ENCODE assay signal across 16 cellular contexts in the genomic region with DNA sequence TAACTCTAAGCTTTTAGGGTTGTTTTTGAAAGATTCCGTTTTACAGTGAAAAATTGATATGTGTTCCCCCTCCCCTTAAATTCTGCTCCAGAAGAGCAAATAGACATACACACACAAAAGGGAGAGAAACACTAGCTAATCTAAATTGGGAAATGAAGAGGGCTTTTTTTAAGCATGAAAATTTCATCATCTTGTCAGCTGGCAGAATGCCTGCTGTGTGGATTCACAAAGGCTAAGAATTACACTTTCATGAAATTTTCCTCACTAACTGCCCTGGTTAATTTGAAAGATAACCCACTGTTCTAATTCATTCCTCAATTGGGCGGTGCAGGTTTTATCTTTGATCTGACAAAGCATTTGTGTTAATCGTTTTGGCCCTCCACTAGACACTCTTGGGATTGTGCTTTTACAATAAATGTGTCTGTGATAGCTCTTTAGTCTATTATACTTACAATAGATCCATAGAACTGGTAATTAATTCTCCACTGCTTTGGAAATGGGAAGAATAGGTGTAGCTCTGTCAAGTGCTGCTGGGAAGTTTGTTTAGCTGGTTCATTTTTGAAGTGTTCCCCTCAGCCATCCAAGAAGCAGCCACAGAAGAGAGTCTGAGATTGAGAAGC.
A peak's percentile ranks its signal among the peaks of the same experiment; 100 is the strongest.
DNase-seq lines count a peak whose midpoint lies in the region; ATAC-seq and TF ChIP-seq lines count a peak whose summit lies in the region.
"Had no signal": no experiment of that assay in that cellular context is flagged by ENCODE, and none has a peak within 500 bp of the region (broad histone marks: within the 10 kb centered on the region; RNA-seq: fewer than 3 reads in every experiment).

No MANE protein-coding gene starts in this region.

- H3K4me1 ChIP-seq in aorta (ENCODE audit: control insufficient read depth in 1 of 2, insufficient read depth in 2 of 2, low read length in 2 of 2), result no peaks in the 10 kb centered on the region
- H3K4me1 ChIP-seq: gastrocnemius medialis had no signal

- DNase-seq in NCI-H2196 (lab: John Stamatoyannopoulos, UW; ENCODE audit: unreplicated experiment) (peak; percentile 1), NCI-H2196 treated with DMSO at 0.1 percent for 48 hours (lab: John Stamatoyannopoulos, UW; ENCODE audit: unreplicated experiment) (no peak), NCI-H345 (lab: John Stamatoyannopoulos, UW) (peak; percentile 38), choroid plexus epithelial cell (ENCODE audit: low read depth) (peak; percentile 64), superior temporal gyrus (ENCODE audit: extremely low spot score) (peak; percentile 21), aorta (no peak)
- no peak for DNase-seq in activated naive CD4-positive, alpha-beta T cell treated with Interleukin-2 at 50 U/mL for 16 hours
- DNase-seq: ACHN; activated effector memory CD4-positive, alpha-beta T cell treated with Interleukin-2 at 50 U/mL for 16 hours; gastrocnemius medialis; GF-D8; NCI-H446; stimulated activated naive CD8-positive, alpha-beta T cell treated with anti-CD3 and anti-CD28 coated beads, Interleukin-15, Interleukin-2, amounts not matched to agents 100 U/mL and 50 U/mL, for 24 hours had no signal

- no peak overlapping the region for H3K4me3 ChIP-seq in choroid plexus epithelial cell (ENCODE audit: low read depth, low read length)
- no peak overlapping the region for H3K4me3 ChIP-seq in aorta (ENCODE audit: low read length in 2 of 2)
- H3K4me3 ChIP-seq: gastrocnemius medialis had no signal

- ATAC-seq in GM18517 (IDR thresholded peaks at IDR 0.05; ENCODE audit: unreplicated experiment), result no peak
- ATAC-seq in aorta (ENCODE audit: low FRiP score), result no peak
- ATAC-seq: gastrocnemius medialis; Panc1; stimulated activated naive CD8-positive, alpha-beta T cell treated with anti-CD3 and anti-CD28 coated beads, Interleukin-15, Interleukin-2, amounts not matched to agents 100 U/mL and 50 U/mL, for 24 hours had no signal

- TF ChIP-seq CTCF in choroid plexus epithelial cell (conservative IDR thresholded peaks at IDR 0.05; ENCODE audit: low read depth, low read length), result no peak

- no peak overlapping the region for H3K27ac ChIP-seq in aorta (ENCODE audit: low read depth in 1 of 2, low read length in 2 of 2)
- H3K27ac ChIP-seq: gastrocnemius medialis, VCaP had no signal

- intact Hi-C loops in aorta (cut with DNase I), result no loop called here

- WGBS in aorta, 2 donors, result 41 to 81% methylated on average over 3 of the region's 3 CpGs

- no peaks in the 10 kb centered on the region for H3K27me3 ChIP-seq in aorta (ENCODE audit: control insufficient read depth in 1 of 2, insufficient read depth in 2 of 2, low read length in 1 of 2)
- H3K27me3 ChIP-seq: gastrocnemius medialis had no signal

- no peaks in the 10 kb centered on the region for H3K36me3 ChIP-seq in aorta (ENCODE audit: control insufficient read depth in 1 of 2, insufficient read depth in 2 of 2, low read length in 1 of 2)
- H3K36me3 ChIP-seq: gastrocnemius medialis had no signal

- H3K9me3 ChIP-seq in aorta (ENCODE audit: control insufficient read depth, low read length), result no peaks in the 10 kb centered on the region
- H3K9me3 ChIP-seq: gastrocnemius medialis had no signal

Comparison
In these comparisons a context has a peak if more than half of its experiments do, and no peak if none do; other contexts are left out.
1. DNase-seq: peak in NCI-H2196 (single experiment), NCI-H345 (single experiment), choroid plexus epithelial cell (single experiment) and superior temporal gyrus (single experiment); none in NCI-H2196 treated with DMSO at 0.1 percent for 48 hours (single experiment), aorta (0 of 2) and activated naive CD4-positive, alpha-beta T cell treated with Interleukin-2 at 50 U/mL for 16 hours (single experiment).